In the genomic region with DNA sequence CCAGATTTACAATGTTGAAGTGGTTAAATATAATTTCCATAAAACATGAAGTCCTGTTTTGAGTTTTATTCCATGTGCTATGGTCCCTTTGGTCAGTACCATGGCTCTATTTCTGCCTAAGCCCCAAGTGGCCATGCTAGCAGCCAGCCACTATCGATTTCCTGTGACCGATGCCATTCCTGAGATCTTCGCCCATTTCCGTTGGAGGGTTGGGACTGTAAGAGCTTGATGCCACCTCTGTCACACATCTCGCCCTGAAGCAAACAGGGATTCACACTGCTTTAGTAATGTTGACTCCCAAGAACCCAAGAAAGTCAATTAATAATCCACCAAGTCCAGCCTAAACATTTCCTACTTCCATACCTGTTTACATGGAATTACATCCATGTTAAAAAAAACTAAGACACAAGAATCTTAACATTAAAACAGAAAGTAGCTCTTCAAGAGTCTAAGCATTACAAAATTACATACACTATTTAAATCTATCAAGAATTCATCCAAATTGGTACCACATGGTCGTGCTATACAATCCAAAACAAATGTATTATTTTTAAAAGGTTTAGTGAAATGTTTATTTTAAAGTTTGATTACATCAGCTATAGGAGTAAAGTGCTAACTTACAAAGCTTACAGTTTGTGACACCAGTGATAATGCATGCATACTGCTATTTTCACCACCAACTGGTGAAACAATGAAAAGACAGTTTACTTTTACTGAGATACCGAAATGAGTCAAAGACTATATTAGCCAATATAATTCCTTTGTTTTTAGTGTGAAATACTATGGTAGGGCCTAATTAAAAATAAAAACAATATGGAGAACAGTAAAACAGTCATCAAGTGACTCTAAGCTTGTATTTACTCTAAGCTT, we compare ENCODE assay signal across 8 cellular contexts. TPM values are rescaled to one million over a fixed set of nuclear protein-coding genes. Genes with fewer than 3 reads are reported as not detected.
A peak's percentile ranks its signal among the peaks of the same experiment; 100 is the strongest.
DNase-seq lines count a peak whose midpoint lies in the region; ATAC-seq and TF ChIP-seq lines count a peak whose summit lies in the region.

No MANE protein-coding gene starts in this region.

- peak overlapping the region; percentile 88 to 89; a peak in 3 of 4 replicates for H3K4me3 ChIP-seq in DND-41 (ENCODE audit: low read depth in 1 of 2, low read length in 2 of 2)
- H3K4me3 ChIP-seq in MG63: peak overlapping the region; percentile 99

- no peak for ATAC-seq in DND-41 (ENCODE audit: insufficient read depth, low read depth)

- H4K20me1 ChIP-seq in DND-41 (ENCODE audit: insufficient read depth, low read length): peaks cover 64% of the 10 kb centered on the region

- peaks cover 77% of the 10 kb centered on the region for H3K4me1 ChIP-seq in DND-41 (ENCODE audit: insufficient read depth, low read length)

- H3K9ac ChIP-seq in DND-41 (ENCODE audit: low read depth, low read length): peak overlapping the region; percentile 95

- no peak overlapping the region for H2AFZ ChIP-seq in DND-41 (ENCODE audit: low read depth, low read length)

- DNase-seq in DND-41 (no peak), MG63 (no peak), astrocyte of the hippocampus (ENCODE audit: low read depth, low spot score) (peak; percentile 32), lung microvascular endothelial cell (ENCODE audit: low read depth in 2 of 2) (peak; percentile 44 to 53), SHP77 (lab: John Stamatoyannopoulos, UW) (no peak), C1 segment of cervical spinal cord (lab: John Stamatoyannopoulos, UW) (no peak), NCI-H2171 (lab: John Stamatoyannopoulos, UW) (no peak), ureter (ENCODE audit: low spot score) (no peak)

- H3K27me3 ChIP-seq in DND-41 (ENCODE audit: insufficient read depth, low read length, poor library complexity) (no peaks in the 10 kb centered on the region), MG63 (no peaks in the 10 kb centered on the region)

- peak; percentile 42 for TF ChIP-seq CTCF in DND-41 (IDR thresholded peaks at IDR 0.05; ENCODE audit: borderline replicate concordance, extremely low read depth, low read length, poor library complexity, severe bottlenecking)

- H3K36me3 ChIP-seq in DND-41 (ENCODE audit: insufficient read depth, low read length): peaks cover 67% of the 10 kb centered on the region
- peaks cover 73% of the 10 kb centered on the region for H3K36me3 ChIP-seq in MG63

- peak overlapping the region; percentile 10 for H3K27ac ChIP-seq in DND-41 (ENCODE audit: low read length)

- H3K79me2 ChIP-seq in DND-41 (ENCODE audit: insufficient read depth, low read length): peaks cover 88% of the 10 kb centered on the region

- H3K9me3 ChIP-seq in DND-41 (ENCODE audit: insufficient read depth, low read length, severe bottlenecking) (no peaks in the 10 kb centered on the region), MG63 (no peaks in the 10 kb centered on the region)

- peak overlapping the region; percentile 89 for H3K4me2 ChIP-seq in DND-41 (ENCODE audit: insufficient read depth, low read length)

RNA-seq across cellular contexts. Expression of a gene that starts 2.5 kb away (rescaled TPM):
- total RNA-seq in MG63 (2014; rRNA removed; shearing (Covaris generic); ENCODE audit: low replicate concordance): 273 and 328 TPM in 2 replicates
- total RNA-seq in lung microvascular endothelial cell (231 and 313 TPM in 2 replicates), ureter (405 TPM)

RNA-seq across cellular contexts. Expression of a gene that starts 32.3 kb away (rescaled TPM):
- 50.5 and 57.7 TPM in 2 replicates for total RNA-seq in MG63 (2014; rRNA removed; shearing (Covaris generic); ENCODE audit: low replicate concordance)
- 17.9 and 20.6 TPM in 2 replicates for total RNA-seq in lung microvascular endothelial cell
- total RNA-seq in ureter: 61.6 TPM

RNA-seq across cellular contexts. Expression of a gene that starts 40.3 kb away (rescaled TPM):
- 143 and 318 TPM in 2 replicates for total RNA-seq in MG63 (2014; rRNA removed; shearing (Covaris generic); ENCODE audit: low replicate concordance)
- total RNA-seq in lung microvascular endothelial cell (284 TPM in 2 replicates), ureter (97.1 TPM)

RNA-seq across cellular contexts. Expression of a gene that starts 40.4 kb away (rescaled TPM):
- 94.3 and 130 TPM in 2 replicates for total RNA-seq in MG63 (2014; rRNA removed; shearing (Covaris generic); ENCODE audit: low replicate concordance)
- total RNA-seq in lung microvascular endothelial cell (8.9 and 10.5 TPM in 2 replicates), ureter (40.0 TPM)

Comparison
In these comparisons a context has a peak if more than half of its experiments do, and no peak if none do; other contexts are left out.
1. DNase-seq: peak in astrocyte of the hippocampus (single experiment) and lung microvascular endothelial cell (2 of 2); none in DND-41 (single experiment), MG63 (single experiment), SHP77 (0 of 2), C1 segment of cervical spinal cord (0 of 14), NCI-H2171 (single experiment) and ureter (single experiment).